Comparison of ENCODE assay signal across 11 cellular contexts in genomic region chr18:29191263-29191662, GRCh38.
DNase-seq lines count a peak whose midpoint lies in the region; ATAC-seq, FAIRE-seq and TF ChIP-seq lines count a peak whose summit lies in the region.
"Had no signal": no experiment of that assay in that cellular context is flagged by ENCODE, and none has a peak within 500 bp of the region (broad histone marks: within the 10 kb centered on the region; RNA-seq: fewer than 3 reads in every experiment).

No MANE protein-coding gene starts in this region.

- H3K4me3 ChIP-seq in BJ (ENCODE audit: low read depth, low read length) (no peak overlapping the region), WI38 (ENCODE audit: low read depth, low read length) (no peak overlapping the region), keratinocyte (ENCODE audit: control insufficient read depth in 2 of 3, extremely low read depth in 1 of 3, insufficient read depth in 2 of 3, low read depth in 1 of 3, low read length in 3 of 3) (no peak overlapping the region)

- no peaks in the 10 kb centered on the region for H3K9me3 ChIP-seq in keratinocyte (ENCODE audit: control insufficient read depth, low read depth, low read length)

- no peaks in the 10 kb centered on the region for H3K27me3 ChIP-seq in BJ (ENCODE audit: control insufficient read depth, insufficient read depth, low read length)
- no peaks in the 10 kb centered on the region for H3K27me3 ChIP-seq in keratinocyte (ENCODE audit: control insufficient read depth, extremely low read depth, insufficient read depth, low read length)

- no peaks in the 10 kb centered on the region for H4K20me1 ChIP-seq in keratinocyte (ENCODE audit: control insufficient read depth, extremely low read depth, insufficient read depth, low read length)

- FAIRE-seq in keratinocyte (lab: Jason Lieb, UNC) = peak; percentile 91
- no peak for FAIRE-seq in H54 (lab: Jason Lieb, UNC)

- peaks cover 7% of the 10 kb centered on the region for H3K4me1 ChIP-seq in keratinocyte (ENCODE audit: control insufficient read depth, extremely low read depth, insufficient read depth, low read length)

- TF ChIP-seq POLR2A in H54 (IDR thresholded peaks at IDR 0.05; ENCODE audit: low read depth, low read length) = no peak

- H3K4me2 ChIP-seq in keratinocyte (ENCODE audit: control insufficient read depth, extremely low read depth, insufficient read depth, low read depth, low read length) = no peak overlapping the region

- no peaks in the 10 kb centered on the region for H3K79me2 ChIP-seq in keratinocyte (ENCODE audit: control insufficient read depth, insufficient read depth, low read length)

- POLR2A ChIA-PET in BJ (lab: Charles Lee) = no interaction called here

- no peaks in the 10 kb centered on the region for H3K36me3 ChIP-seq in BJ (ENCODE audit: control insufficient read depth, insufficient read depth, low read length)
- no peaks in the 10 kb centered on the region for H3K36me3 ChIP-seq in keratinocyte (ENCODE audit: control insufficient read depth in 2 of 2, extremely low read depth in 1 of 2, insufficient read depth in 2 of 2, low read length in 2 of 2)

- TF ChIP-seq CTCF in BJ (IDR thresholded peaks at IDR 0.05; ENCODE audit: insufficient read depth, low read depth, low read length) = peak; percentile 47
- TF ChIP-seq CTCF in WI38 (IDR thresholded peaks at IDR 0.05; ENCODE audit: low read depth, low read length) = peak; percentile 29; the same call in 1 of the 2 replicates
- peak; percentile 32 to 59 (median 34) for TF ChIP-seq CTCF in keratinocyte (optimal IDR thresholded peaks at IDR 0.05 in 1 of 3, IDR thresholded peaks at IDR 0.05 in 1 of 3, conservative IDR thresholded peaks at IDR 0.05 in 1 of 3; ENCODE audit: extremely low read depth in 1 of 3, insufficient read depth in 2 of 3, low read length in 3 of 3)

- no peak for ATAC-seq in HG03159 (IDR thresholded peaks at IDR 0.05; ENCODE audit: unreplicated experiment)
- ATAC-seq: esophagus mucosa had no signal

- no peaks in the 10 kb centered on the region for H3K9me1 ChIP-seq in keratinocyte (ENCODE audit: control insufficient read depth, extremely low read depth, insufficient read depth, low read length)

- no peak overlapping the region for H3K9ac ChIP-seq in keratinocyte (ENCODE audit: control insufficient read depth, extremely low read depth, insufficient read depth, low read length)

- dilution Hi-C loops in keratinocyte (cut with MboI; ENCODE audit: extremely low pct_ligation_motif_present, low sequenced_read_pairs) = no loop called here

- DNase-seq in BJ (ENCODE audit: low read depth) (no peak), HT1080 (ENCODE audit: low read depth) (peak; percentile 13), keratinocyte (ENCODE audit: low read depth, low spot score) (no peak), H54 (ENCODE audit: insufficient read length, low spot score) (no peak), NCI-H2227 (lab: John Stamatoyannopoulos, UW; ENCODE audit: unreplicated experiment) (no peak)
- DNase-seq in stimulated activated CD4-positive, alpha-beta T cell treated with anti-CD3 and anti-CD28 coated beads, Interleukin-2, amount 100 ng/mL, for 24 hours = no peak
- DNase-seq: NCI-H2227 treated with DMSO at 0.1 percent for 48 hours, T-helper 2 cell had no signal

- H2AFZ ChIP-seq in keratinocyte (ENCODE audit: control insufficient read depth, low read length) = no peak overlapping the region

- H3K27ac ChIP-seq in keratinocyte (ENCODE audit: control insufficient read depth, insufficient read depth, low read length) = no peak overlapping the region

- CTCF ChIA-PET in BJ (lab: Yijun Ruan, JAX) = interaction anchor here (0.6 to 1.7 kb wide), 5 partner anchors 9 to 1090 kb away, joined by 3 to 10 read pairs (median 4); no protein-coding TSS in a partner anchor
